13 cellular contexts compared by ENCODE assay signal in genomic region chr1:41280189-41281032, GRCh38.
"Had no signal": no experiment of that assay in that cellular context is flagged by ENCODE, and none has a peak within 500 bp of the region (broad histone marks: within the 10 kb centered on the region; RNA-seq: fewer than 3 reads in every experiment).

No MANE protein-coding gene starts in this region.

- H3K27ac ChIP-seq: brain microvascular endothelial cell, sigmoid colon, upper lobe of right lung had no signal

- H3K4me3 Mint-ChIP-seq: activated naive CD8-positive, alpha-beta T cell treated with anti-CD3 and anti-CD28 coated beads for 36 hours; activated T-cell treated with anti-CD3 and anti-CD28 coated beads, Interleukin-2, amount 50 U/mL, for 4 hours; natural killer cell treated with Interleukin-12 subunit alpha and Interleukin-12 subunit beta and Interleukin-15 and Interleukin-18, amount 100 ng/mL, for 72 hours; stimulated activated naive CD8-positive, alpha-beta T cell treated with anti-CD3 and anti-CD28 coated beads, Interleukin-15, Interleukin-2, amounts not matched to agents 100 ng/mL and 50 ng/mL, for 24 hours; T-helper 17 cell had no signal

- H3K4me1 Mint-ChIP-seq: activated naive CD8-positive, alpha-beta T cell treated with anti-CD3 and anti-CD28 coated beads for 36 hours; T-helper 17 cell had no signal

- H3K9me3 ChIP-seq: sigmoid colon, upper lobe of right lung had no signal

- DNase-seq: activated gamma-delta T cell; activated naive CD8-positive, alpha-beta T cell treated with anti-CD3 and anti-CD28 coated beads for 36 hours; activated T-cell treated with anti-CD3 and anti-CD28 coated beads, Interleukin-2, amount 50 U/mL, for 4 hours; brain microvascular endothelial cell; left colon; occipital lobe; sigmoid colon; stimulated activated CD4-positive, alpha-beta T cell treated with anti-CD3 and anti-CD28 coated beads, Interleukin-4, amount 100 ng/mL, for 1 hour; stimulated activated CD8-positive, alpha-beta memory T cell treated with anti-CD3 and anti-CD28 coated beads, Interleukin-4, amount 100 ng/mL, for 48 hours; T-helper 17 cell; upper lobe of right lung had no signal

- H3K9me3 Mint-ChIP-seq: activated naive CD8-positive, alpha-beta T cell treated with anti-CD3 and anti-CD28 coated beads for 36 hours; activated T-cell treated with anti-CD3 and anti-CD28 coated beads, Interleukin-2, amount 50 U/mL, for 4 hours; natural killer cell treated with Interleukin-12 subunit alpha and Interleukin-12 subunit beta and Interleukin-15 and Interleukin-18, amount 100 ng/mL, for 72 hours; stimulated activated naive CD8-positive, alpha-beta T cell treated with anti-CD3 and anti-CD28 coated beads, Interleukin-15, Interleukin-2, amounts not matched to agents 100 ng/mL and 50 ng/mL, for 24 hours had no signal

- H3K4me3 ChIP-seq: sigmoid colon, upper lobe of right lung had no signal

- H3K27ac Mint-ChIP-seq: activated naive CD8-positive, alpha-beta T cell treated with anti-CD3 and anti-CD28 coated beads for 36 hours; natural killer cell treated with Interleukin-12 subunit alpha and Interleukin-12 subunit beta and Interleukin-15 and Interleukin-18, amount 100 ng/mL, for 72 hours; stimulated activated naive CD8-positive, alpha-beta T cell treated with anti-CD3 and anti-CD28 coated beads, Interleukin-15, Interleukin-2, amounts not matched to agents 100 ng/mL and 50 ng/mL, for 24 hours; T-helper 17 cell had no signal

- H3K36me3 ChIP-seq: brain microvascular endothelial cell, sigmoid colon, upper lobe of right lung had no signal

- H3K36me3 Mint-ChIP-seq: activated naive CD8-positive, alpha-beta T cell treated with anti-CD3 and anti-CD28 coated beads for 36 hours; natural killer cell treated with Interleukin-12 subunit alpha and Interleukin-12 subunit beta and Interleukin-15 and Interleukin-18, amount 100 ng/mL, for 72 hours had no signal
